1 cellular context compared by ENCODE assay signal in the genomic region with DNA sequence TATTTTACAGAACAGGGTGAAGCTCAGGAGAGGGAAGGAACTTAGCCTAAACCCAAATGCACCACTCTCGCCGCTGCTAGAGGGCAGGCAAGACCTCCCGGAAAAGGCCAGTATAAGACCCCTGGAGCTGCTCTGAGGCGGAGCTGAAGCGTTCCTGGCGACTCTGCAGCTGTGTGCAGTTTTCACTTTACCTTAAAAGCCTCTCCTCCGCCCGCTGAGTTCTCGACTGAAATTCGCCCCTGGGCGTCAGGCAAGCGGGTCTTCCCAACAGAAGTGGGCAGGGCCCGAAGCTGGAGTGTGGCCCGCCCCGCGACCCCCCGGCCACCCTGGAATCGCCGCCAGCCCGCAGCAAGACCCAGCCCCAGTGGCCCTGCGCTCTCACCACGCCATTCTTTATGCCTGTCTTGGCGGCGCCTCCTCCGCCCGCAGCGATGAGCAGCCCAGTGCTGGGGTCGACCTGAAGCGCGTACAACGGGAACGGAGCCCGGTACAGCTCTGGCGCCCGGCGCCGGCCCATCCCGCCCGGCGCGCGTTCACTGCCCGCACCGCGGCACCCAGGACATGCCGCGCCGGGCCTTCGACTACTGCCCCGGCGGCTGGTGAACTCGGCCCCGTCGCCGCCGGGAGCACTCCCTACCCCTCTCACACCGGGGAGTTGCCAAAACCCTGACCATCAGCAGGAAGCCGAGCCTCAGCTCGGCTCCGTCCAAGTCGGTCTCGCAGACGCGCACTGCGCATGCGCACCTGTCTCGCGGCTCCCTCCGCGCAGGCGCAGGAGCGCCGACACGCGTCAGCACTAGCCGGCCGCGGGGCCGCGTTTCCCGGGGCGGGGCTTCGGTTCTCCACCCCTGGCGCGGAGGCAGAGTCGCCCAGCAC.
TF ChIP-seq lines count a peak whose summit lies in the region.

A gene with protein sequence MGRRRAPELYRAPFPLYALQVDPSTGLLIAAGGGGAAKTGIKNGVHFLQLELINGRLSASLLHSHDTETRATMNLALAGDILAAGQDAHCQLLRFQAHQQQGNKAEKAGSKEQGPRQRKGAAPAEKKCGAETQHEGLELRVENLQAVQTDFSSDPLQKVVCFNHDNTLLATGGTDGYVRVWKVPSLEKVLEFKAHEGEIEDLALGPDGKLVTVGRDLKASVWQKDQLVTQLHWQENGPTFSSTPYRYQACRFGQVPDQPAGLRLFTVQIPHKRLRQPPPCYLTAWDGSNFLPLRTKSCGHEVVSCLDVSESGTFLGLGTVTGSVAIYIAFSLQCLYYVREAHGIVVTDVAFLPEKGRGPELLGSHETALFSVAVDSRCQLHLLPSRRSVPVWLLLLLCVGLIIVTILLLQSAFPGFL (minus strand): TSS at position 732 of the 876 bp plus-strand sequence. CDS start 215 bp downstream, at position 517.

TF ChIP-seq in HepG2, 621 proteins besides CTCF, POLR2A, EP300 and RAD21 (continued from another document):
- TF ChIP-seq, protein P1, sequence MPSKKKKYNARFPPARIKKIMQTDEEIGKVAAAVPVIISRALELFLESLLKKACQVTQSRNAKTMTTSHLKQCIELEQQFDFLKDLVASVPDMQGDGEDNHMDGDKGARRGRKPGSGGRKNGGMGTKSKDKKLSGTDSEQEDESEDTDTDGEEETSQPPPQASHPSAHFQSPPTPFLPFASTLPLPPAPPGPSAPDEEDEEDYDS (CRISPR knock-in tag; IDR thresholded peaks at IDR 0.05): peak; percentile 90
- TF ChIP-seq CAMTA2 (CRISPR knock-in tag; IDR thresholded peaks at IDR 0.05; ENCODE audit: borderline replicate concordance) (peak; percentile 55; the same call in 1 of the 2 replicates), ZNF138 (CRISPR knock-in tag; IDR thresholded peaks at IDR 0.05; ENCODE audit: low read depth) (peak; percentile 22; the same call in 1 of the 2 replicates), KDM6A (CRISPR knock-in tag; IDR thresholded peaks at IDR 0.05; ENCODE audit: low read depth) (no peak), MAF1 (CRISPR knock-in tag; IDR thresholded peaks at IDR 0.05; ENCODE audit: borderline replicate concordance) (no peak), ZNF343 (CRISPR knock-in tag; IDR thresholded peaks at IDR 0.05) (peak; percentile 54; the same call in 1 of the 2 replicates), NBN (conservative IDR thresholded peaks at IDR 0.05) (no peak), ZNF17 (CRISPR knock-in tag; IDR thresholded peaks at IDR 0.05) (peak; percentile 83; the same call in 1 of the 2 replicates), RFXAP (CRISPR knock-in tag; IDR thresholded peaks at IDR 0.05; ENCODE audit: borderline replicate concordance) (peak; percentile 63; the same call in 1 of the 2 replicates), SAP130 (CRISPR knock-in tag; IDR thresholded peaks at IDR 0.05; ENCODE audit: low read depth) (peak; percentile 72), SAFB2 (CRISPR knock-in tag; IDR thresholded peaks at IDR 0.05; ENCODE audit: borderline replicate concordance, low read depth) (peak; percentile 87), ZNF660 (CRISPR knock-in tag; IDR thresholded peaks at IDR 0.05; ENCODE audit: borderline replicate concordance, low read depth) (no peak), TP53 (CRISPR knock-in tag; conservative IDR thresholded peaks at IDR 0.05) (0 out of 2 replicates have a peak, but pooled peaks have one; percentile 10), SP5 (CRISPR knock-in tag; IDR thresholded peaks at IDR 0.05; ENCODE audit: borderline replicate concordance, low read depth) (no peak), YEATS4 (CRISPR knock-in tag; IDR thresholded peaks at IDR 0.05; ENCODE audit: borderline replicate concordance) (peak; percentile 85; the same call in 1 of the 2 replicates), ZNF549 (CRISPR knock-in tag; IDR thresholded peaks at IDR 0.05) (no peak), SALL1 (CRISPR knock-in tag; IDR thresholded peaks at IDR 0.05) (peak; percentile 63)
- TF ChIP-seq, protein P2, sequence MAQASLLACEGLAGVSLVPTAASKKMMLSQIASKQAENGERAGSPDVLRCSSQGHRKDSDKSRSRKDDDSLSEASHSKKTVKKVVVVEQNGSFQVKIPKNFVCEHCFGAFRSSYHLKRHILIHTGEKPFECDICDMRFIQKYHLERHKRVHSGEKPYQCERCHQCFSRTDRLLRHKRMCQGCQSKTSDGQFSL (CRISPR knock-in tag; IDR thresholded peaks at IDR 0.05): no peak
- TF ChIP-seq, protein P3, sequence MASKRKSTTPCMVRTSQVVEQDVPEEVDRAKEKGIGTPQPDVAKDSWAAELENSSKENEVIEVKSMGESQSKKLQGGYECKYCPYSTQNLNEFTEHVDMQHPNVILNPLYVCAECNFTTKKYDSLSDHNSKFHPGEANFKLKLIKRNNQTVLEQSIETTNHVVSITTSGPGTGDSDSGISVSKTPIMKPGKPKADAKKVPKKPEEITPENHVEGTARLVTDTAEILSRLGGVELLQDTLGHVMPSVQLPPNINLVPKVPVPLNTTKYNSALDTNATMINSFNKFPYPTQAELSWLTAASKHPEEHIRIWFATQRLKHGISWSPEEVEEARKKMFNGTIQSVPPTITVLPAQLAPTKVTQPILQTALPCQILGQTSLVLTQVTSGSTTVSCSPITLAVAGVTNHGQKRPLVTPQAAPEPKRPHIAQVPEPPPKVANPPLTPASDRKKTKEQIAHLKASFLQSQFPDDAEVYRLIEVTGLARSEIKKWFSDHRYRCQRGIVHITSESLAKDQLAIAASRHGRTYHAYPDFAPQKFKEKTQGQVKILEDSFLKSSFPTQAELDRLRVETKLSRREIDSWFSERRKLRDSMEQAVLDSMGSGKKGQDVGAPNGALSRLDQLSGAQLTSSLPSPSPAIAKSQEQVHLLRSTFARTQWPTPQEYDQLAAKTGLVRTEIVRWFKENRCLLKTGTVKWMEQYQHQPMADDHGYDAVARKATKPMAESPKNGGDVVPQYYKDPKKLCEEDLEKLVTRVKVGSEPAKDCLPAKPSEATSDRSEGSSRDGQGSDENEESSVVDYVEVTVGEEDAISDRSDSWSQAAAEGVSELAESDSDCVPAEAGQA (IDR thresholded peaks at IDR 0.05; ENCODE audit: low read depth): peak; percentile 91
- TF ChIP-seq, protein P3 (CRISPR knock-in tag; IDR thresholded peaks at IDR 0.05; ENCODE audit: borderline replicate concordance): no peak
